5 cellular contexts compared by ENCODE assay signal in genomic region chr16:19391185-19391776, GRCh38. TPM values are rescaled to one million over a fixed set of nuclear protein-coding genes. Genes with fewer than 3 reads are reported as not detected.
"Had no signal": no experiment of that assay in that cellular context is flagged by ENCODE, and none has a peak within 500 bp of the region (broad histone marks: within the 10 kb centered on the region; RNA-seq: fewer than 3 reads in every experiment).

No MANE protein-coding gene starts in this region.

RNA-seq across cellular contexts. Expression of gene TMC5, which starts 26.4 kb away (rescaled TPM):
- total RNA-seq: left ventricle myocardium superior; lung microvascular endothelial cell; myocyte; naive thymus-derived CD4-positive, alpha-beta T cell had no signal
- polyA plus RNA-seq: immature natural killer cell; naive thymus-derived CD4-positive, alpha-beta T cell had no signal
